8 cellular contexts compared by ENCODE assay signal in genomic region chr3:184748219-184749135, GRCh38. TPM values are rescaled to one million over a fixed set of nuclear protein-coding genes. Genes with fewer than 3 reads are reported as not detected.
A peak's percentile ranks its signal among the peaks of the same experiment; 100 is the strongest.
DNase-seq lines count a peak whose midpoint lies in the region; ATAC-seq and TF ChIP-seq lines count a peak whose summit lies in the region.

No MANE protein-coding gene starts in this region.

- H3K36me3 ChIP-seq in neural cell (ENCODE audit: insufficient read depth, low read length) = no peaks in the 10 kb centered on the region

- H3F3A ChIP-seq in neural cell (ENCODE audit: insufficient read depth, low read length, poor library complexity, severe bottlenecking) = no peaks in the 10 kb centered on the region

- no peak for TF ChIP-seq EP300 in neural cell (conservative IDR thresholded peaks at IDR 0.05; ENCODE audit: poor library complexity, severe bottlenecking)

- peak; percentile 26 for TF ChIP-seq CTCF in AG09319 (IDR thresholded peaks at IDR 0.05; ENCODE audit: low read depth, low read length)
- peak; percentile 65 for TF ChIP-seq CTCF in neural cell (IDR thresholded peaks at IDR 0.05; ENCODE audit: poor library complexity, severe bottlenecking)

- H3K4me3 ChIP-seq in neural cell (ENCODE audit: low read length) = no peak overlapping the region

- H3K9me3 ChIP-seq in neural cell (ENCODE audit: low read length) = no peaks in the 10 kb centered on the region

- H3K27ac ChIP-seq in neural cell (ENCODE audit: low read length) = no peak overlapping the region

- in situ Hi-C loops in T47D (cut with HindIII; ENCODE audit: low pct_unique_long_range_greater_than_20kb, low sequenced_read_pairs) = no loop called here

- H3K9ac ChIP-seq in neural cell (ENCODE audit: low read length) = no peak overlapping the region

- DNase-seq in AG09319 (ENCODE audit: extremely low read depth, low read depth) (no peak), NCI-H146 (lab: John Stamatoyannopoulos, UW) (peak; percentile 42), T47D (ENCODE audit: low read depth in 1 of 2, low spot score in 1 of 2) (peak; percentile 81 to 88), dermis blood vessel endothelial cell (no peak), cerebellum (ENCODE audit: low spot score) (no peak)
- no peak for DNase-seq in stimulated activated CD4-positive, alpha-beta T cell treated with anti-CD3 and anti-CD28 coated beads, Interleukin-4, amount 100 ng/mL, for 1 hour

- TF ChIP-seq RAD21 in neural cell (conservative IDR thresholded peaks at IDR 0.05) = peak; percentile 58

- H3K79me2 ChIP-seq in neural cell (replicated peaks; ENCODE audit: insufficient read depth, low read length) = no peaks in the 10 kb centered on the region

- H4K20me1 ChIP-seq in neural cell (ENCODE audit: insufficient read depth) = no peaks in the 10 kb centered on the region

- peak; percentile 69 for ATAC-seq in GM19023 (IDR thresholded peaks at IDR 0.05; ENCODE audit: unreplicated experiment)

- no peaks in the 10 kb centered on the region for H3K9me2 ChIP-seq in neural cell (ENCODE audit: insufficient read depth, low read length)

- H2AFZ ChIP-seq in neural cell (ENCODE audit: low read depth, low read length) = no peak overlapping the region

- H3K4me2 ChIP-seq in neural cell (ENCODE audit: low read length) = no peak overlapping the region

- H3K27me3 ChIP-seq in neural cell (ENCODE audit: insufficient read depth, low read depth, low read length) = no peaks in the 10 kb centered on the region

TF ChIP-seq in neural cell, 6 proteins besides CTCF, POLR2A, EP300 and RAD21:
- TF ChIP-seq EZH2 (IDR thresholded peaks at IDR 0.05; ENCODE audit: borderline replicate concordance, insufficient read depth, low read length, poor library complexity, severe bottlenecking) (no peak), TAF1 (IDR thresholded peaks at IDR 0.05; ENCODE audit: low read depth) (no peak), SMC3 (conservative IDR thresholded peaks at IDR 0.05; ENCODE audit: poor library complexity) (peak; percentile 55), MXI1 (conservative IDR thresholded peaks at IDR 0.05; ENCODE audit: poor library complexity, severe bottlenecking) (no peak), REST (IDR thresholded peaks at IDR 0.05; ENCODE audit: borderline replicate concordance) (no peak)

RNA-seq across cellular contexts. Expression of gene MAGEF1, which starts 36.6 kb away (rescaled TPM):
- 90.9 and 103 TPM in 2 replicates for polyA plus RNA-seq in neural cell
- 56.0 and 63.8 TPM in 2 replicates for polyA minus RNA-seq in neural cell
- total RNA-seq in dermis blood vessel endothelial cell (12.4 and 12.9 TPM in 2 replicates), cerebellum (29.7 TPM)

Comparison
In these comparisons a context has a peak if more than half of its experiments do, and no peak if none do; other contexts are left out.
1. DNase-seq: peak in NCI-H146 (single experiment) and T47D (2 of 2); none in AG09319 (single experiment), dermis blood vessel endothelial cell (single experiment), stimulated activated CD4-positive, alpha-beta T cell treated with anti-CD3 and anti-CD28 coated beads, Interleukin-4, amount 100 ng/mL, for 1 hour (single experiment) and cerebellum (single experiment).